In the genomic region with DNA sequence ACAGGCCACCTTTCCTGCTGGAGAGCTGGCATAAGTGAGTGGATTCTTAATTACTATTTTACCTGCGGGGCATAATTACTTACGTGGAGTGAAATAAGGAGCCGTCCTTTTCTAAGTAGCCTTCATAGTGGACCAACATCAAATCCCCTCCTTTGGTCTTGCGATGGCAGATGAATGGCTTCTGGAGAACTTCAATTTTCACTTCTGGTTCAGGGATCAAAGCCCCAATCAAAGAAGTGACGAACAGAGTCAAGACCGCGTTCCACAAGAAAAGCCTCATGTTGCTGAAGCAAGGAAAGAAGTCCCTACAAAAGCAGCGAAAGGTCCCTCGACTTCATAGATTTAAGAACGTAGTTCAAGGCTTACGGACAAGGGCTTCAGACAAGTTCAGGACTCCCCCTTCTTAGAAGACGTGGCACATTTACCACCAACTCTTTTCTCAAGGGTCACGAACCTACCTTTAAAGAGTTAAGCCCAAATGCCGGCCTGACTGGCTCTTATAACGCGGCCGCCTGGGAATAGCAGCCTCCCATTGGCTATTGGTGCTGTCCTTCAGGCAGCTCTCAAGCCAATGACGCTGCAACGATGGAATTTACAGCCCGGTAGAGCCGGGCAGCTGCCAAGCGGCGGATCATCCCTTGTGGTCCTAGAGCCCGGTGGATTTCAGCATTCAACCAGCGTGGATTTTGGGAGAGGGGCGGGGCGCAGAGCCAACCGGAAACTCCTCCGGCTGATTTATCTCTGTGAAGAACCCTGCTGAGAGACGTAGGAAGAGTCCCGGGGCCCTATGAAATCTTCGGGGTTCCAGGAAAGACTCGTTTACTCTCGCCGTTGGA, we compare ENCODE assay signal across 8 cellular contexts. TPM values are rescaled to one million over a fixed set of nuclear protein-coding genes. Genes with fewer than 3 reads are reported as not detected.
DNase-seq lines count a peak whose midpoint lies in the region; ATAC-seq, FAIRE-seq and TF ChIP-seq lines count a peak whose summit lies in the region.

Gene FKBP14 (minus strand): TSS at position 474 of the 836 bp plus-strand sequence. CDS start 194 bp downstream, at position 280.

- peaks cover 3 to 10% of the 10 kb centered on the region in 2 donors for H3K4me1 ChIP-seq in small intestine (ENCODE audit: control insufficient read depth in 2 of 2, insufficient read depth in 1 of 2, low read depth in 1 of 2, low read length in 1 of 2)

- no peaks in the 10 kb centered on the region for H3K36me3 ChIP-seq in small intestine (ENCODE audit: control insufficient read depth in 2 of 2, insufficient read depth in 2 of 2, low read length in 2 of 2)

- H3K27me3 Mint-ChIP-seq in WTC11 (ENCODE audit: low read depth) = no peaks in the 10 kb centered on the region

- H3K4me1 Mint-ChIP-seq in WTC11 = peaks cover 30% of the 10 kb centered on the region

- CTCF ChIA-PET in AG04450 (lab: Charles Lee) (interaction anchor here (1.7 kb wide), 1 partner anchor 36 kb away, joined by 4 read pairs; no protein-coding TSS in a partner anchor), WTC11 (lab: Charles Lee) (interaction anchor here (1.0 kb wide), 1 partner anchor 9 kb away, joined by 3 read pairs; no protein-coding TSS in a partner anchor)

- TF ChIP-seq CTCF in AG04450 (IDR thresholded peaks at IDR 0.05; ENCODE audit: low read depth, low read length) = no peak
- TF ChIP-seq CTCF in WTC11 (IDR thresholded peaks at IDR 0.05) = no peak

- DNase-seq in AG04450 (ENCODE audit: low read depth, low spot score) (peak; percentile 99), NCI-H2196 (lab: John Stamatoyannopoulos, UW; ENCODE audit: unreplicated experiment) (peak; percentile 97), WTC11 (ENCODE audit: low spot score) (peak; percentile 96), caudate nucleus (lab: John Stamatoyannopoulos, UW) (peak; percentile 74 to 99 (median 95)), iPS-NIHi7 (ENCODE audit: extremely low spot score) (peak; percentile 96), small intestine (peak; percentile 99)

- ATAC-seq in GM18873 (IDR thresholded peaks at IDR 0.05; ENCODE audit: low FRiP score, unreplicated experiment) = peak; percentile 76
- peak; percentile 76 for ATAC-seq in HG03135 (IDR thresholded peaks at IDR 0.05; ENCODE audit: unreplicated experiment)
- ATAC-seq in WTC11 = peak; percentile 89

- H3K36me3 Mint-ChIP-seq in WTC11 = peaks cover 15% of the 10 kb centered on the region

- no peaks in the 10 kb centered on the region for H3K9me3 ChIP-seq in AG04450 (ENCODE audit: control insufficient read depth, insufficient read depth, low read length)
- H3K9me3 ChIP-seq in small intestine (ENCODE audit: control insufficient read depth, low read depth) = no peaks in the 10 kb centered on the region

- 0 to 1% (median 1%) methylated on average over 35 of the region's 35 CpGs for WGBS in small intestine, 3 donors

- H3K4me3 Mint-ChIP-seq in WTC11 = no peak within 1 kb of the TSS; the same call in 1 of the 2 replicates

- no peaks in the 10 kb centered on the region for H3K9me3 Mint-ChIP-seq in WTC11

- H3K4me3 ChIP-seq in AG04450 (ENCODE audit: low read depth, low read length) (peak within 1 kb of the TSS; percentile 78), small intestine (ENCODE audit: low read depth in 1 of 2, low read length in 2 of 2) (peak within 1 kb of the TSS; percentile 78 to 91)

- H3K27me3 ChIP-seq in AG04450 (ENCODE audit: control insufficient read depth, insufficient read depth, low read length) = no peaks in the 10 kb centered on the region
- no peaks in the 10 kb centered on the region for H3K27me3 ChIP-seq in small intestine (ENCODE audit: control insufficient read depth in 2 of 2, insufficient read depth in 2 of 2, low read length in 2 of 2)

- FAIRE-seq in small intestine (lab: Jason Lieb, UNC) = no peak

- H3K27ac Mint-ChIP-seq in WTC11 = peak within 1 kb of the TSS; percentile 98

- POLR2A ChIA-PET in AG04450 (lab: Yijun Ruan, JAX) = interaction anchor here (0.7 to 1.0 kb wide), 2 partner anchors 12 to 91 kb away, joined by 3 read pairs; no protein-coding TSS in a partner anchor
- POLR2A ChIA-PET in WTC11 (lab: Charles Lee) = interaction anchor here (1.7 kb wide), 1 partner anchor 38 kb away, joined by 5 read pairs; no protein-coding TSS in a partner anchor

- H3K27ac ChIP-seq in AG04450 (ENCODE audit: low read depth, low read length) (peak within 1 kb of the TSS; percentile 83), caudate nucleus (ENCODE audit: low read depth, low read length) (peak within 1 kb of the TSS; percentile 78), small intestine (ENCODE audit: low read depth in 1 of 2, low read length in 1 of 2) (peak within 1 kb of the TSS; percentile 58 to 88)

TF ChIP-seq in WTC11, 78 proteins besides CTCF, POLR2A, EP300 and RAD21:
- TF ChIP-seq, protein P1, sequence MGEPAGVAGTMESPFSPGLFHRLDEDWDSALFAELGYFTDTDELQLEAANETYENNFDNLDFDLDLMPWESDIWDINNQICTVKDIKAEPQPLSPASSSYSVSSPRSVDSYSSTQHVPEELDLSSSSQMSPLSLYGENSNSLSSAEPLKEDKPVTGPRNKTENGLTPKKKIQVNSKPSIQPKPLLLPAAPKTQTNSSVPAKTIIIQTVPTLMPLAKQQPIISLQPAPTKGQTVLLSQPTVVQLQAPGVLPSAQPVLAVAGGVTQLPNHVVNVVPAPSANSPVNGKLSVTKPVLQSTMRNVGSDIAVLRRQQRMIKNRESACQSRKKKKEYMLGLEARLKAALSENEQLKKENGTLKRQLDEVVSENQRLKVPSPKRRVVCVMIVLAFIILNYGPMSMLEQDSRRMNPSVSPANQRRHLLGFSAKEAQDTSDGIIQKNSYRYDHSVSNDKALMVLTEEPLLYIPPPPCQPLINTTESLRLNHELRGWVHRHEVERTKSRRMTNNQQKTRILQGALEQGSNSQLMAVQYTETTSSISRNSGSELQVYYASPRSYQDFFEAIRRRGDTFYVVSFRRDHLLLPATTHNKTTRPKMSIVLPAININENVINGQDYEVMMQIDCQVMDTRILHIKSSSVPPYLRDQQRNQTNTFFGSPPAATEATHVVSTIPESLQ (CRISPR knock-in tag; IDR thresholded peaks at IDR 0.05) = no peak
- TF ChIP-seq ETV6 (CRISPR knock-in tag; IDR thresholded peaks at IDR 0.05) = peak; percentile 34
- TF ChIP-seq MAX (CRISPR knock-in tag; IDR thresholded peaks at IDR 0.05) = peak; percentile 46
- TF ChIP-seq FOXP1 (CRISPR knock-in tag; IDR thresholded peaks at IDR 0.05; ENCODE audit: borderline replicate concordance) = no peak
- no peak for TF ChIP-seq NFE2L1 (CRISPR knock-in tag; IDR thresholded peaks at IDR 0.05)
- 0 out of 2 replicates have a peak, but pooled peaks have one; percentile 9 for TF ChIP-seq ZNF423 (CRISPR knock-in tag; IDR thresholded peaks at IDR 0.05)
- 0 out of 2 replicates have a peak, but pooled peaks have one; percentile 18 for TF ChIP-seq ZNF232 (CRISPR knock-in tag; IDR thresholded peaks at IDR 0.05)
- TF ChIP-seq NFYB (CRISPR knock-in tag; conservative IDR thresholded peaks at IDR 0.05; ENCODE audit: low read depth) = peak; percentile 91
- TF ChIP-seq GABPB1 (CRISPR knock-in tag; IDR thresholded peaks at IDR 0.05) = peak; percentile 37; the same call in 1 of the 2 replicates
- TF ChIP-seq PRDM15 (CRISPR knock-in tag; IDR thresholded peaks at IDR 0.05) = peak; percentile 62; the same call in 1 of the 2 replicates
- peak; percentile 17; the same call in 1 of the 2 replicates for TF ChIP-seq USF2 (CRISPR knock-in tag; IDR thresholded peaks at IDR 0.05)
- 0 out of 2 replicates have a peak, but pooled peaks have one; percentile 49 for TF ChIP-seq CREM (CRISPR knock-in tag; IDR thresholded peaks at IDR 0.05)
- TF ChIP-seq SP1 (CRISPR knock-in tag; conservative IDR thresholded peaks at IDR 0.05) = peak; percentile 74; the same call in 1 of the 2 replicates
- no peak for TF ChIP-seq RORB (CRISPR knock-in tag; IDR thresholded peaks at IDR 0.05)

RNA-seq across cellular contexts. Expression of gene FKBP14, which starts in this region (rescaled TPM):
- 38.0 and 54.6 TPM in 2 replicates for polyA plus RNA-seq in AG04450 (2011; rRNA removed)
- polyA minus RNA-seq in AG04450 (2011; rRNA and poly(A)+ RNA removed) = 17.4 and 22.5 TPM in 2 replicates
- 18.1 to 23.0 TPM (median 19.2 TPM) in 3 replicates for total RNA-seq in WTC11 (2021)
- 1 to 10 TPM in 1 of 3 donors, under 1 TPM in 2; 0.45 to 3.1 (median 0.54) TPM for polyA plus RNA-seq in small intestine

Comparison
In these comparisons a context has a peak if more than half of its experiments do, and no peak if none do; other contexts are left out.
1. Peak in every context shown above with its lines: DNase-seq, ATAC-seq, H3K4me3 ChIP-seq and H3K27ac ChIP-seq.